ENCODE assay signal across 9 cellular contexts in the genomic region with DNA sequence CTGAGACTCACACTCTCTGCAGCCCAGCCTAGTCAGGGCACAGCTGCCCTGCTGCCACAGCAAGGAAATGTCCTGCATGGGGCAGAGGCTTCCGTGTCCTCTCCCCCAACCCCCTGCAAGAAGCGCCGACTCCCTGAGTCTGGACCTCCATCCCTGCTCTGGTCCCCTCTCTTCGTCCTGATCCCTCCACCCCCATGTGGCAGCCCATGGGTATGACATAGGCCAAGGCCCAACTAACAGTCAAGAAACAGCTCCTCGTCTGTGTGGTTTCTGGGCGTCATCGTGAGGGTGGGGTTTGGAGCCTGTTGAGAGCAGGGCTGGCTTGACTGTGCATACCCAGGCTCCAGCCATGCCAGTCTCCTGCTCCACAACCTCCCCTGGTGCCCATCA. TPM values are rescaled to one million over a fixed set of nuclear protein-coding genes. Genes with fewer than 3 reads are reported as not detected.
DNase-seq lines count a peak whose midpoint lies in the region; ATAC-seq and TF ChIP-seq lines count a peak whose summit lies in the region.
"Had no signal": no experiment of that assay in that cellular context is flagged by ENCODE, and none has a peak within 500 bp of the region (broad histone marks: within the 10 kb centered on the region; RNA-seq: fewer than 3 reads in every experiment).

No MANE protein-coding gene starts in this region.

- H4K20me1 ChIP-seq in hepatocyte (ENCODE audit: insufficient read depth, poor library complexity, severe bottlenecking), result no peaks in the 10 kb centered on the region

- H3K4me1 ChIP-seq in hepatocyte (ENCODE audit: insufficient read depth), result no peaks in the 10 kb centered on the region

- no peak overlapping the region for H3K27ac ChIP-seq in hepatocyte
- H3K27ac ChIP-seq: epithelial cell of prostate had no signal

- no peaks in the 10 kb centered on the region for H3K79me2 ChIP-seq in hepatocyte

- H3K9me2 ChIP-seq in hepatocyte (replicated peaks; ENCODE audit: insufficient read depth), result no peaks in the 10 kb centered on the region

- H2AFZ ChIP-seq in hepatocyte, result no peak overlapping the region

- WGBS in hepatocyte (ENCODE audit: low lambda C conversion rate, missing lambda C conversion rate), result 75% methylated on average over 7 of the region's 7 CpGs

- no peak for DNase-seq in GM12864 (ENCODE audit: low read depth)
- DNase-seq in hepatocyte (ENCODE audit: low spot score), result no peak
- no peak for DNase-seq in medulla oblongata (ENCODE audit: extremely low spot score)
- no peak for DNase-seq in NCI-H1105 treated with DMSO at 0.1 percent for 48 hours (lab: John Stamatoyannopoulos, UW)
- DNase-seq in NCI-H2171 (lab: John Stamatoyannopoulos, UW), result no peak
- no peak for DNase-seq in NOMO-1 treated with DMSO at 0.1 percent for 48 hours (lab: John Stamatoyannopoulos, UW; ENCODE audit: unreplicated experiment)

- H3K4me3 ChIP-seq in GM12864 (ENCODE audit: low read depth, low read length) (no peak overlapping the region), WI38 (ENCODE audit: low read depth, low read length) (no peak overlapping the region), hepatocyte (no peak overlapping the region)

- H3K27me3 ChIP-seq in hepatocyte, result no peaks in the 10 kb centered on the region

- TF ChIP-seq CTCF in GM12864 (IDR thresholded peaks at IDR 0.05; ENCODE audit: low read depth, low read length, missing control alignments) (peak; percentile 65), WI38 (IDR thresholded peaks at IDR 0.05; ENCODE audit: low read depth, low read length) (peak; percentile 36; the same call in 1 of the 2 replicates), hepatocyte (IDR thresholded peaks at IDR 0.05; ENCODE audit: poor library complexity) (peak; percentile 8)

- H3K4me2 ChIP-seq in hepatocyte, result no peak overlapping the region

- peak; percentile 78 for ATAC-seq in HG02884 (IDR thresholded peaks at IDR 0.05; ENCODE audit: unreplicated experiment)

- H3K9me3 ChIP-seq in hepatocyte (ENCODE audit: low read depth), result no peaks in the 10 kb centered on the region

- no peaks in the 10 kb centered on the region for H3K36me3 ChIP-seq in hepatocyte (replicated peaks; ENCODE audit: insufficient read depth, low read depth)

RNA-seq across cellular contexts. Expression of a gene that starts 19.5 kb away (rescaled TPM):
- 40.3 and 44.5 TPM in 2 replicates for total RNA-seq in hepatocyte
- 61.1 and 61.8 TPM in 2 replicates for polyA plus RNA-seq in hepatocyte

Comparison
In these comparisons a context has a peak if more than half of its experiments do, and no peak if none do; other contexts are left out.
1. CTCF ChIP-seq: peak in every context shown above with its lines; median percentile 65 in GM12864; 36 in WI38; 8 in hepatocyte.